ENCODE assay signal across 13 cellular contexts in the genomic region with DNA sequence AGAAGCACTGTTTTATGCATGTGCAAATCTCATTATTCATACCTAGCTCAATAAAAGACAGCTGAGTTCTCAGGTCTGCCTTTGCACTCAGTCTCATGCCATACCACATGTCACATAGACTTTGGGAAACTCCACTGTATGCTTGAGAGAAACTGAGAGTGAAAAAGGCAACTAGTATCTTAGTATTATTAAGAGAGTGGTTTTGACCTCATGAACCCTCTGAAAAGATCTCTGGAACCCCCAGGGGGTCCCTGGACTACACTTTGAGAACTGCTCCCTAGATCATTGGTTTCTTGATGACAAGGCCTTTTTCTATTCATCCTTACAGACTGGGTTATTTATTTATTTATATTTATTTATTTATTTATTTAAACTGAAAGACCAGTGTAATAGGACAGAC. TPM values are rescaled to one million over a fixed set of nuclear protein-coding genes. Genes with fewer than 3 reads are reported as not detected.
DNase-seq lines count a peak whose midpoint lies in the region; ATAC-seq and TF ChIP-seq lines count a peak whose summit lies in the region.
"Had no signal": no experiment of that assay in that cellular context is flagged by ENCODE, and none has a peak within 500 bp of the region (broad histone marks: within the 10 kb centered on the region; RNA-seq: fewer than 3 reads in every experiment).

No MANE protein-coding gene starts in this region.

- H3K27ac Mint-ChIP-seq in IgD-negative memory B cell: peak overlapping the region; percentile 89 to 98 (median 90)

- in situ Hi-C loops in GM13977 (cut with MboI; ENCODE audit: low pct_unique_long_range_greater_than_20kb, low sequenced_read_pairs, unreplicated experiment): no loop called here

- peaks cover 59 to 71% (median 69%) of the 10 kb centered on the region in 3 donors for H3K4me1 Mint-ChIP-seq in IgD-negative memory B cell

- ATAC-seq in GM19351 (IDR thresholded peaks at IDR 0.05; ENCODE audit: unreplicated experiment): peak; percentile 49
- ATAC-seq in HG02885 (IDR thresholded peaks at IDR 0.05; ENCODE audit: poor library complexity, unreplicated experiment): peak; percentile 48
- ATAC-seq: naive thymus-derived CD8-positive, alpha-beta T cell had no signal

- DNase-seq in GM13977 (ENCODE audit: low spot score): peak; percentile 42
- DNase-seq in HT-29 (ENCODE audit: low spot score): no peak
- no peak for DNase-seq in T1000 (lab: John Stamatoyannopoulos, UW)
- no peak for DNase-seq in GF-D8 (lab: John Stamatoyannopoulos, UW)
- no peak for DNase-seq in pons (ENCODE audit: low spot score)
- DNase-seq: activated CD4-positive, alpha-beta T cell treated with anti-CD3 and anti-CD28 coated beads, Interleukin-2, amount 50 U/mL, for 1 hour; COR-L47; naive thymus-derived CD8-positive, alpha-beta T cell; NCI-H2107; Right ventricle myocardium superior had no signal

- H3K4me3 Mint-ChIP-seq in IgD-negative memory B cell: peak overlapping the region in 2 of 4 donors; percentile 19 to 85
- H3K4me3 Mint-ChIP-seq: naive thymus-derived CD8-positive, alpha-beta T cell had no signal

- no peaks in the 10 kb centered on the region for H3K9me3 Mint-ChIP-seq in IgD-negative memory B cell
- H3K9me3 Mint-ChIP-seq: naive thymus-derived CD8-positive, alpha-beta T cell had no signal

- peaks cover 2% of the 10 kb centered on the region for H3K36me3 Mint-ChIP-seq in IgD-negative memory B cell
- H3K36me3 Mint-ChIP-seq: naive thymus-derived CD8-positive, alpha-beta T cell had no signal

- H3K27me3 Mint-ChIP-seq in IgD-negative memory B cell: no peaks in the 10 kb centered on the region

- no peak for TF ChIP-seq CTCF in GM13977 (IDR thresholded peaks at IDR 0.05; ENCODE audit: extremely low read depth, insufficient read depth, missing control alignments)

RNA-seq across cellular contexts. Expression of a gene that starts 3.7 kb away (rescaled TPM):
- 2.0 TPM for polyA plus RNA-seq in IgD-negative memory B cell
- not detected in 2 replicates for total RNA-seq in HT-29 (2014; rRNA removed; shearing (Covaris generic))
- polyA plus RNA-seq: naive thymus-derived CD8-positive, alpha-beta T cell had no signal

RNA-seq across cellular contexts. Expression of a gene that starts 25.6 kb away (rescaled TPM):
- polyA plus RNA-seq in IgD-negative memory B cell: not detected
- total RNA-seq in HT-29 (2014; rRNA removed; shearing (Covaris generic)): 6.6 and 9.1 TPM in 2 replicates
- total RNA-seq: naive thymus-derived CD8-positive, alpha-beta T cell; Right ventricle myocardium superior had no signal
- polyA plus RNA-seq: naive thymus-derived CD8-positive, alpha-beta T cell had no signal

RNA-seq across cellular contexts. Expression of a gene that starts 46.1 kb away (rescaled TPM):
- not detected for polyA plus RNA-seq in IgD-negative memory B cell
- total RNA-seq in HT-29 (2014; rRNA removed; shearing (Covaris generic)): 9.0 and 10.5 TPM in 2 replicates
- total RNA-seq: naive thymus-derived CD8-positive, alpha-beta T cell had no signal
- polyA plus RNA-seq: naive thymus-derived CD8-positive, alpha-beta T cell had no signal
